24 cellular contexts compared by ENCODE assay signal in genomic region chr16:58481226-58481869, GRCh38.
"Had no signal": no experiment of that assay in that cellular context is flagged by ENCODE, and none has a peak within 500 bp of the region (broad histone marks: within the 10 kb centered on the region; RNA-seq: fewer than 3 reads in every experiment).

No MANE protein-coding gene starts in this region.

- H3K27me3 ChIP-seq: gastrocnemius medialis, ovary, tibial nerve, upper lobe of left lung had no signal

- H3K4me1 ChIP-seq: gastrocnemius medialis, tibial nerve had no signal

- H3K36me3 Mint-ChIP-seq: naive thymus-derived CD4-positive, alpha-beta T cell; stimulated activated naive B cell treated with anti-CD40 and anti-IgM and Interleukin-4, amounts not matched to agents 10 μg/mL and 1 μg/mL and 100 μg/mL, for 72 hours had no signal

- H3K9me3 ChIP-seq: gastrocnemius medialis, ovary, thoracic aorta, tibial nerve, upper lobe of left lung had no signal

- H3K27ac ChIP-seq: epithelial cell of prostate, gastrocnemius medialis, ovary, thoracic aorta, tibial nerve had no signal

- H3K4me3 ChIP-seq: gastrocnemius medialis, ovary, thoracic aorta, tibial nerve, upper lobe of left lung had no signal

- H3K4me3 Mint-ChIP-seq: dendritic cell treated with granulocyte-macrophage colony-stimulating factor and Interleukin-4, amounts not matched to agents 40 ng/mL and 50 ng/mL, for 4 days; endodermal cell; naive thymus-derived CD4-positive, alpha-beta T cell; nephron; stimulated activated naive B cell treated with anti-CD40 and anti-IgM and Interleukin-4, amounts not matched to agents 10 μg/mL and 1 μg/mL and 100 μg/mL, for 72 hours; stimulated activated naive CD8-positive, alpha-beta T cell treated with anti-CD3 and anti-CD28 coated beads, Interleukin-15, Interleukin-2, amounts not matched to agents 100 ng/mL and 50 ng/mL, for 24 hours had no signal

- H3K9me3 Mint-ChIP-seq: dendritic cell treated with granulocyte-macrophage colony-stimulating factor and Interleukin-4, amounts not matched to agents 40 ng/mL and 50 ng/mL, for 4 days; endodermal cell; naive thymus-derived CD4-positive, alpha-beta T cell; nephron; stimulated activated naive B cell treated with anti-CD40 and anti-IgM and Interleukin-4, amounts not matched to agents 10 μg/mL and 1 μg/mL and 100 μg/mL, for 72 hours; stimulated activated naive CD8-positive, alpha-beta T cell treated with anti-CD3 and anti-CD28 coated beads, Interleukin-15, Interleukin-2, amounts not matched to agents 100 ng/mL and 50 ng/mL, for 24 hours had no signal

- ATAC-seq: gastrocnemius medialis; naive thymus-derived CD4-positive, alpha-beta T cell; sciatic nerve; stimulated activated naive B cell treated with anti-CD40 and anti-IgM and Interleukin-4, amounts not matched to agents 10 μg/mL and 1 μg/mL and 100 μg/mL, for 72 hours had no signal

- H3K27ac Mint-ChIP-seq: dendritic cell treated with granulocyte-macrophage colony-stimulating factor and Interleukin-4, amounts not matched to agents 40 ng/mL and 50 ng/mL, for 4 days; endodermal cell; naive thymus-derived CD4-positive, alpha-beta T cell; nephron; stimulated activated naive B cell treated with anti-CD40 and anti-IgM and Interleukin-4, amounts not matched to agents 10 μg/mL and 1 μg/mL and 100 μg/mL, for 72 hours; stimulated activated naive CD8-positive, alpha-beta T cell treated with anti-CD3 and anti-CD28 coated beads, Interleukin-15, Interleukin-2, amounts not matched to agents 100 ng/mL and 50 ng/mL, for 24 hours had no signal

- DNase-seq: caudate nucleus; cerebellar nuclear complex; effector CD8-positive, alpha-beta T cell; endodermal cell; foreskin fibroblast; gastrocnemius medialis; head of caudate nucleus; hippocampal formation; kidney glomerular epithelial cell; mesendoderm; midbrain; naive thymus-derived CD4-positive, alpha-beta T cell; nucleus accumbens; ovary; stimulated activated CD4-positive, alpha-beta T cell treated with anti-CD3 and anti-CD28 coated beads, Interleukin-2, amount 100 ng/mL, for 48 hours; stimulated activated naive B cell treated with anti-CD40 and anti-IgM and Interleukin-4, amounts not matched to agents 10 μg/mL and 1 μg/mL and 100 μg/mL, for 72 hours; upper lobe of left lung had no signal

- H3K36me3 ChIP-seq: gastrocnemius medialis, ovary, thoracic aorta, tibial nerve, upper lobe of left lung had no signal

- H3K4me1 Mint-ChIP-seq: naive thymus-derived CD4-positive, alpha-beta T cell; stimulated activated naive B cell treated with anti-CD40 and anti-IgM and Interleukin-4, amounts not matched to agents 10 μg/mL and 1 μg/mL and 100 μg/mL, for 72 hours had no signal
